ENCODE assay signal across 8 cellular contexts in genomic region chr13:62320129-62320724, GRCh38.
DNase-seq lines count a peak whose midpoint lies in the region; ATAC-seq, FAIRE-seq and TF ChIP-seq lines count a peak whose summit lies in the region.

No MANE protein-coding gene starts in this region.

- TF ChIP-seq POLR2A in GM12891 (IDR thresholded peaks at IDR 0.05; ENCODE audit: low read depth, low read length), result no peak

- peak; percentile 84 for ATAC-seq in HG03159 (IDR thresholded peaks at IDR 0.05; ENCODE audit: unreplicated experiment)
- ATAC-seq in left cardiac atrium, result no peak

- no peak for DNase-seq in GM12891 (ENCODE audit: insufficient read length, low spot score)
- peak; percentile 4 for DNase-seq in NCI-H524 treated with DMSO at 0.1 percent for 48 hours (lab: John Stamatoyannopoulos, UW)
- peak; percentile 79 for DNase-seq in pons (ENCODE audit: low spot score)
- DNase-seq in NCI-H187 (lab: John Stamatoyannopoulos, UW), result no peak
- DNase-seq in activated T-cell treated with anti-CD3 and anti-CD28 coated beads for 4 hours, result no peak
- DNase-seq in left cardiac atrium, result no peak

- intact Hi-C loops in left cardiac atrium (cut with DNase I), result no loop called here

- FAIRE-seq in GM12891 (lab: Jason Lieb, UNC) (peak; percentile 51), colon (lab: Jason Lieb, UNC) (peak; percentile 47)

TF ChIP-seq in GM12891, 5 proteins besides CTCF, POLR2A, EP300 and RAD21:
- TF ChIP-seq PAX5 (IDR thresholded peaks at IDR 0.05; ENCODE audit: insufficient read depth, low read length, severe bottlenecking), result no peak
- no peak for TF ChIP-seq SPI1 (IDR thresholded peaks at IDR 0.05; ENCODE audit: low read depth, low read length)
- no peak for TF ChIP-seq POU2F2 (IDR thresholded peaks at IDR 0.05; ENCODE audit: low read depth, low read length)
- TF ChIP-seq TAF1 (IDR thresholded peaks at IDR 0.05; ENCODE audit: low read depth, low read length), result no peak
- no peak for TF ChIP-seq POLR2AphosphoS5 (IDR thresholded peaks at IDR 0.05; ENCODE audit: low read depth, low read length)

Comparison
In these comparisons a context has a peak if more than half of its experiments do, and no peak if none do; other contexts are left out.
1. DNase-seq: peak in NCI-H524 treated with DMSO at 0.1 percent for 48 hours (single experiment) and pons (single experiment); none in GM12891 (single experiment), NCI-H187 (0 of 2), activated T-cell treated with anti-CD3 and anti-CD28 coated beads for 4 hours (single experiment) and left cardiac atrium (single experiment).